Comparison of ENCODE assay signal across 1 cellular context in genomic region chr1:153532769-153533599, GRCh38.
TF ChIP-seq lines count a peak whose summit lies in the region.

No MANE protein-coding gene starts in this region.

TF ChIP-seq in IMR-90, 13 proteins besides CTCF, POLR2A, EP300 and RAD21:
- TF ChIP-seq USF2 (IDR thresholded peaks at IDR 0.05; ENCODE audit: low read depth, low read length) (no peak), ELK1 (IDR thresholded peaks at IDR 0.05; ENCODE audit: borderline replicate concordance, low read depth, low read length) (no peak), MAZ (IDR thresholded peaks at IDR 0.05; ENCODE audit: borderline replicate concordance, low read depth, low read length) (peak; percentile 89; the same call in 1 of the 2 replicates), MAFK (IDR thresholded peaks at IDR 0.05; ENCODE audit: low read depth, low read length) (no peak), FOS (IDR thresholded peaks at IDR 0.05; ENCODE audit: low read depth, low read length) (no peak), SMC3 (IDR thresholded peaks at IDR 0.05; ENCODE audit: low read depth, low read length) (peak; percentile 91), CEBPB (IDR thresholded peaks at IDR 0.05; ENCODE audit: low read depth, low read length) (no peak), RFX5 (IDR thresholded peaks at IDR 0.05; ENCODE audit: low read depth, low read length) (no peak)
